Comparison of ENCODE assay signal across 8 cellular contexts in the genomic region with DNA sequence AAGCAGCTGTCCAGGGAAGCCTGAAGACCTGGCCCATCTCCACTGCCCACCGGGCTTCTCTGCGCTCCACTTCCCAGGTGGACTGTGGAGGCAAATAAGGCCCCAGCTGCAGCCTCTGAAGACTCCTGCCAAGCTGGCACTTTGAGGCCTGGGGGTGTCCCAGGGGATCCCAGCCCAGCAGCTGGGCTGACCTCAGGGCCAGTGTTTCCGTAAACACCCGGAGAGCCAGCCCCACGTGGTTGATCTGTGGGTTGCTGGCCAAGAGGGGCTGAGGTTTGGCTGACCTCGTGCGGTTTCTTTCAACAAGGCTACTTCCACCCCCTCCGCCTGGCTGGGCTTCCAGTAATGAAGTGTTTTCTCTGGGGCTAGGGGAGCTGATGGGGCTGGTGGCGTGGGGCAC. TPM values are rescaled to one million over a fixed set of nuclear protein-coding genes. Genes with fewer than 3 reads are reported as not detected.
DNase-seq lines count a peak whose midpoint lies in the region; ATAC-seq and TF ChIP-seq lines count a peak whose summit lies in the region.

No MANE protein-coding gene starts in this region.

- no peaks in the 10 kb centered on the region; the same call in 1 of the 2 replicates for H3K4me1 ChIP-seq in BE2C

- no peaks in the 10 kb centered on the region for H3K27me3 ChIP-seq in BE2C

- no peak overlapping the region for H3K4me3 Mint-ChIP-seq in chondrocyte (ENCODE audit: unreplicated experiment)

- no peaks in the 10 kb centered on the region for H3K27me3 Mint-ChIP-seq in chondrocyte (ENCODE audit: low read depth)

- no peaks in the 10 kb centered on the region for H3K9me3 Mint-ChIP-seq in chondrocyte (ENCODE audit: low read depth)

- peak; percentile 45 for DNase-seq in BE2C
- DNase-seq in chondrocyte (ENCODE audit: low spot score): no peak
- DNase-seq in medulla oblongata (ENCODE audit: extremely low spot score): peak; percentile 87
- DNase-seq in NCI-H187 treated with DMSO at 0.1 percent for 48 hours (lab: John Stamatoyannopoulos, UW): no peak
- no peak for DNase-seq in stimulated activated CD4-positive, alpha-beta T cell treated with anti-CD3 and anti-CD28 coated beads, Interleukin-15, amount 100 ng/mL, for 24 hours

- H3K9me3 ChIP-seq in BE2C: no peaks in the 10 kb centered on the region

- TF ChIP-seq CTCF in BE2C (IDR thresholded peaks at IDR 0.05; ENCODE audit: low read depth, low read length): no peak
- no peak for TF ChIP-seq CTCF in chondrocyte (IDR thresholded peaks at IDR 0.05)

- no peaks in the 10 kb centered on the region for H3K36me3 ChIP-seq in BE2C

- peak overlapping the region; percentile 71 for H3K27ac Mint-ChIP-seq in chondrocyte (ENCODE audit: unreplicated experiment)

- no peaks in the 10 kb centered on the region for H3K36me3 Mint-ChIP-seq in chondrocyte (ENCODE audit: low read depth)

- H3K4me3 ChIP-seq in BE2C (ENCODE audit: low read depth, low read length): no peak overlapping the region

- peaks cover 83% of the 10 kb centered on the region for H3K4me1 Mint-ChIP-seq in chondrocyte (ENCODE audit: low read depth)

- ATAC-seq in HG03354 (IDR thresholded peaks at IDR 0.05; ENCODE audit: poor library complexity, severe bottlenecking, unreplicated experiment) (peak; percentile 57), HG02884 (IDR thresholded peaks at IDR 0.05; ENCODE audit: unreplicated experiment) (no peak)
- ATAC-seq in activated CD4-positive, CD25-positive, alpha-beta regulatory T cell treated with anti-CD3 and anti-CD28 coated beads, Interleukin-2, amount 50 U/mL, for 24 hours: no peak

RNA-seq across cellular contexts. Expression of a gene that starts 12.4 kb away (rescaled TPM):
- polyA plus RNA-seq in BE2C (2012; ENCODE audit: insufficient read depth, insufficient read length, low read depth): 0.32 TPM
- 1.6 to 1.7 TPM (median 1.7 TPM) in 3 replicates for total RNA-seq in chondrocyte

RNA-seq across cellular contexts. Expression of a gene that starts 42.9 kb away (rescaled TPM):
- polyA plus RNA-seq in BE2C (2012; ENCODE audit: insufficient read depth, insufficient read length, low read depth): 2.2 TPM
- total RNA-seq in chondrocyte: 0.59 to 1.6 TPM (median 0.77 TPM) in 3 replicates

RNA-seq across cellular contexts. Expression of a gene that starts 51.3 kb away (rescaled TPM):
- 3.4 TPM for polyA plus RNA-seq in BE2C (2012; ENCODE audit: insufficient read depth, insufficient read length, low read depth)
- 10.6 to 12.1 TPM (median 11.4 TPM) in 3 replicates for total RNA-seq in chondrocyte

Comparison
In these comparisons a context has a peak if more than half of its experiments do, and no peak if none do; other contexts are left out.
1. DNase-seq: peak in BE2C (single experiment) and medulla oblongata (single experiment); none in chondrocyte (single experiment), NCI-H187 treated with DMSO at 0.1 percent for 48 hours (single experiment) and stimulated activated CD4-positive, alpha-beta T cell treated with anti-CD3 and anti-CD28 coated beads, Interleukin-15, amount 100 ng/mL, for 24 hours (single experiment).